1 cellular context compared by ENCODE assay signal in the genomic region with DNA sequence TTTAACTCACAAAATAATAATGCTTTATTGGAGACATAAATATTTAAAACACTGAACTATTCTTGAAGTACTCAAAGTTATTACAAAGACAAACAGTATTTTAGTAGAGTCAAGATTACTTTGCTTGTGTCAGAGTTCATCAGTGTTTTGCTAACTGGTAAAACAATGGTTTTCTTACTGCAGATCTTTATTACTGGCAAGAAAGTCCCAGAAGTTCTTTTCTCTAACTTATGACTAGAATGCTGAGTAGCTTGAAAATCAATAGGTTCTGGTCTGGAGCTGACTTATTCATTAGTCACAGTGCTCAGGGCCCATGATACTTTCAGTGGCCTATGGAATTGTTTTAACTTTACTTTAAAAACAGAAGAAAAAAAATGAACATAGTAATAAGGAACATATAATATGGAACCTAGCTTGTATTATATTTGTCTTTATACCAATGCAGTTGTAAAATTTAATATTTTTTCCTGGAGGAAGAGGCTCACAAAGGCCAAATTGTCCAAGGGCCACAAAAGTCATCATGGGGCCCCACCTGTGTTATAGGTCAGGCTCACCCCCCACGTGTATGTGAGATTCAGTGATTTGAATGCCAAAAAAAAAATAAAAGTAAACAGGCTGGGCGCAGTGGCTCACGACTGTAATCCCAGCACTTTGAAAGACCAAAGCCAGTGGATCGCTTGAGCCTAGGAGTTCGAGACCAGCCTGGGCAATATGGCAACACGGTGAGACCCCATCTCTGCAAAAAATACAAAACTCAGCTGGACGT.
TF ChIP-seq lines count a peak whose summit lies in the region.

No MANE protein-coding gene starts in this region.

TF ChIP-seq in GM23338, 12 proteins besides CTCF, POLR2A, EP300 and RAD21 (continued from another document):
- TF ChIP-seq, protein P1, sequence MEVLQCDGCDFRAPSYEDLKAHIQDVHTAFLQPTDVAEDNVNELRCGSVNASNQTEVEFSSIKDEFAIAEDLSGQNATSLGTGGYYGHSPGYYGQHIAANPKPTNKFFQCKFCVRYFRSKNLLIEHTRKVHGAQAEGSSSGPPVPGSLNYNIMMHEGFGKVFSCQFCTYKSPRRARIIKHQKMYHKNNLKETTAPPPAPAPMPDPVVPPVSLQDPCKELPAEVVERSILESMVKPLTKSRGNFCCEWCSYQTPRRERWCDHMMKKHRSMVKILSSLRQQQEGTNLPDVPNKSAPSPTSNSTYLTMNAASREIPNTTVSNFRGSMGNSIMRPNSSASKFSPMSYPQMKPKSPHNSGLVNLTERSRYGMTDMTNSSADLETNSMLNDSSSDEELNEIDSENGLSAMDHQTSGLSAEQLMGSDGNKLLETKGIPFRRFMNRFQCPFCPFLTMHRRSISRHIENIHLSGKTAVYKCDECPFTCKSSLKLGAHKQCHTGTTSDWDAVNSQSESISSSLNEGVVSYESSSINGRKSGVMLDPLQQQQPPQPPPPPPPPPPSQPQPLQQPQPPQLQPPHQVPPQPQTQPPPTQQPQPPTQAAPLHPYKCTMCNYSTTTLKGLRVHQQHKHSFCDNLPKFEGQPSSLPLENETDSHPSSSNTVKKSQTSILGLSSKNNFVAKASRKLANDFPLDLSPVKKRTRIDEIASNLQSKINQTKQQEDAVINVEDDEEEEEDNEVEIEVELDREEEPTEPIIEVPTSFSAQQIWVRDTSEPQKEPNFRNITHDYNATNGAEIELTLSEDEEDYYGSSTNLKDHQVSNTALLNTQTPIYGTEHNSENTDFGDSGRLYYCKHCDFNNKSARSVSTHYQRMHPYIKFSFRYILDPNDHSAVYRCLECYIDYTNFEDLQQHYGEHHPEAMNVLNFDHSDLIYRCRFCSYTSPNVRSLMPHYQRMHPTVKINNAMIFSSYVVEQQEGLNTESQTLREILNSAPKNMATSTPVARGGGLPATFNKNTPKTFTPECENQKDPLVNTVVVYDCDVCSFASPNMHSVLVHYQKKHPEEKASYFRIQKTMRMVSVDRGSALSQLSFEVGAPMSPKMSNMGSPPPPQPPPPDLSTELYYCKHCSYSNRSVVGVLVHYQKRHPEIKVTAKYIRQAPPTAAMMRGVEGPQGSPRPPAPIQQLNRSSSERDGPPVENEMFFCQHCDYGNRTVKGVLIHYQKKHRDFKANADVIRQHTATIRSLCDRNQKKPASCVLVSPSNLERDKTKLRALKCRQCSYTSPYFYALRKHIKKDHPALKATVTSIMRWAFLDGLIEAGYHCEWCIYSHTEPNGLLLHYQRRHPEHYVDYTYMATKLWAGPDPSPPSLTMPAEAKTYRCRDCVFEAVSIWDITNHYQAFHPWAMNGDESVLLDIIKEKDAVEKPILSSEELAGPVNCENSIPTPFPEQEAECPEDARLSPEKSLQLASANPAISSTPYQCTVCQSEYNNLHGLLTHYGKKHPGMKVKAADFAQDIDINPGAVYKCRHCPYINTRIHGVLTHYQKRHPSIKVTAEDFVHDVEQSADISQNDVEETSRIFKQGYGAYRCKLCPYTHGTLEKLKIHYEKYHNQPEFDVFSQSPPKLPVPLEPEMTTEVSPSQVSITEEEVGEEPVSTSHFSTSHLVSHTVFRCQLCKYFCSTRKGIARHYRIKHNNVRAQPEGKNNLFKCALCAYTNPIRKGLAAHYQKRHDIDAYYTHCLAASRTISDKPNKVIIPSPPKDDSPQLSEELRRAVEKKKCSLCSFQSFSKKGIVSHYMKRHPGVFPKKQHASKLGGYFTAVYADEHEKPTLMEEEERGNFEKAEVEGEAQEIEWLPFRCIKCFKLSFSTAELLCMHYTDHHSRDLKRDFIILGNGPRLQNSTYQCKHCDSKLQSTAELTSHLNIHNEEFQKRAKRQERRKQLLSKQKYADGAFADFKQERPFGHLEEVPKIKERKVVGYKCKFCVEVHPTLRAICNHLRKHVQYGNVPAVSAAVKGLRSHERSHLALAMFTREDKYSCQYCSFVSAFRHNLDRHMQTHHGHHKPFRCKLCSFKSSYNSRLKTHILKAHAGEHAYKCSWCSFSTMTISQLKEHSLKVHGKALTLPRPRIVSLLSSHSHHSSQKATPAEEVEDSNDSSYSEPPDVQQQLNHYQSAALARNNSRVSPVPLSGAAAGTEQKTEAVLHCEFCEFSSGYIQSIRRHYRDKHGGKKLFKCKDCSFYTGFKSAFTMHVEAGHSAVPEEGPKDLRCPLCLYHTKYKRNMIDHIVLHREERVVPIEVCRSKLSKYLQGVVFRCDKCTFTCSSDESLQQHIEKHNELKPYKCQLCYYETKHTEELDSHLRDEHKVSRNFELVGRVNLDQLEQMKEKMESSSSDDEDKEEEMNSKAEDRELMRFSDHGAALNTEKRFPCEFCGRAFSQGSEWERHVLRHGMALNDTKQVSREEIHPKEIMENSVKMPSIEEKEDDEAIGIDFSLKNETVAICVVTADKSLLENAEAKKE (CRISPR knock-in tag; IDR thresholded peaks at IDR 0.05), result no peak
- TF ChIP-seq STAT1 (IDR thresholded peaks at IDR 0.05; ENCODE audit: unreplicated experiment) (no peak), ZNF114 (CRISPR knock-in tag; IDR thresholded peaks at IDR 0.05) (no peak), EZH2 (IDR thresholded peaks at IDR 0.05; ENCODE audit: low read depth, unreplicated experiment) (no peak), JUNB (IDR thresholded peaks at IDR 0.05; ENCODE audit: unreplicated experiment) (no peak), NANOG (IDR thresholded peaks at IDR 0.05; ENCODE audit: borderline replicate concordance) (no peak)
- TF ChIP-seq, protein P2, sequence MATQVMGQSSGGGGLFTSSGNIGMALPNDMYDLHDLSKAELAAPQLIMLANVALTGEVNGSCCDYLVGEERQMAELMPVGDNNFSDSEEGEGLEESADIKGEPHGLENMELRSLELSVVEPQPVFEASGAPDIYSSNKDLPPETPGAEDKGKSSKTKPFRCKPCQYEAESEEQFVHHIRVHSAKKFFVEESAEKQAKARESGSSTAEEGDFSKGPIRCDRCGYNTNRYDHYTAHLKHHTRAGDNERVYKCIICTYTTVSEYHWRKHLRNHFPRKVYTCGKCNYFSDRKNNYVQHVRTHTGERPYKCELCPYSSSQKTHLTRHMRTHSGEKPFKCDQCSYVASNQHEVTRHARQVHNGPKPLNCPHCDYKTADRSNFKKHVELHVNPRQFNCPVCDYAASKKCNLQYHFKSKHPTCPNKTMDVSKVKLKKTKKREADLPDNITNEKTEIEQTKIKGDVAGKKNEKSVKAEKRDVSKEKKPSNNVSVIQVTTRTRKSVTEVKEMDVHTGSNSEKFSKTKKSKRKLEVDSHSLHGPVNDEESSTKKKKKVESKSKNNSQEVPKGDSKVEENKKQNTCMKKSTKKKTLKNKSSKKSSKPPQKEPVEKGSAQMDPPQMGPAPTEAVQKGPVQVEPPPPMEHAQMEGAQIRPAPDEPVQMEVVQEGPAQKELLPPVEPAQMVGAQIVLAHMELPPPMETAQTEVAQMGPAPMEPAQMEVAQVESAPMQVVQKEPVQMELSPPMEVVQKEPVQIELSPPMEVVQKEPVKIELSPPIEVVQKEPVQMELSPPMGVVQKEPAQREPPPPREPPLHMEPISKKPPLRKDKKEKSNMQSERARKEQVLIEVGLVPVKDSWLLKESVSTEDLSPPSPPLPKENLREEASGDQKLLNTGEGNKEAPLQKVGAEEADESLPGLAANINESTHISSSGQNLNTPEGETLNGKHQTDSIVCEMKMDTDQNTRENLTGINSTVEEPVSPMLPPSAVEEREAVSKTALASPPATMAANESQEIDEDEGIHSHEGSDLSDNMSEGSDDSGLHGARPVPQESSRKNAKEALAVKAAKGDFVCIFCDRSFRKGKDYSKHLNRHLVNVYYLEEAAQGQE (IDR thresholded peaks at IDR 0.05; ENCODE audit: unreplicated experiment), result no peak
